In the genomic region with DNA sequence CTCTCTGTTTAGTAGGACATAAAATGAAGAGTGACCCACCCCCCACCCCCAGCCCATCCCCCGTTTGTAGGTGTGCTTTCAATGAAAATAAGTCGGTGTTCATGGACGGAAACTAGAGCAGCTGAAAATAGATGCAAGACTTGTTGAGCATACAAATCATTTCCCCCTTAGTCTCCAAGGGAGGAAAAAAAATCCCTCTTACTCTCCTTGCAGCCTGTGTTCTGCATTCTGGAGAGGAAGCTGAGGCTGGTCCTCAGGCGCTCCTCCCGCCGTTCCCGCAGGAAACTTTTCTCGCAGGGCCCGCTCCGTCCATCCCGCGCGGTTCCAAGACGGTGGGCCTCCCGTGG, we compare ENCODE assay signal across 10 cellular contexts.
DNase-seq lines count a peak whose midpoint lies in the region; ATAC-seq and TF ChIP-seq lines count a peak whose summit lies in the region.
"Had no signal": no experiment of that assay in that cellular context is flagged by ENCODE, and none has a peak within 500 bp of the region (broad histone marks: within the 10 kb centered on the region; RNA-seq: fewer than 3 reads in every experiment).

No MANE protein-coding gene starts in this region.

- H3K36me3 ChIP-seq in mesendoderm (ENCODE audit: control insufficient read depth, insufficient read depth, low read length) (no peaks in the 10 kb centered on the region), urinary bladder (ENCODE audit: insufficient read depth) (no peaks in the 10 kb centered on the region)

- no peak overlapping the region for H3K23ac ChIP-seq in mesendoderm (ENCODE audit: low read length)

- ATAC-seq in activated naive CD8-positive, alpha-beta T cell treated with anti-CD3 and anti-CD28 coated beads, Interleukin-2, amount 10 ng/mL, durations not matched to agents 7 days and 5 days (ENCODE audit: low read depth) = no peak
- no peak for ATAC-seq in activated naive CD8-positive, alpha-beta T cell treated with anti-CD3 and anti-CD28 coated beads, Interleukin-2, amount 50 U/mL, for 24 hours
- no peak for ATAC-seq in HG03196 (IDR thresholded peaks at IDR 0.05; ENCODE audit: unreplicated experiment)
- no peak for ATAC-seq in GM19455 (IDR thresholded peaks at IDR 0.05; ENCODE audit: unreplicated experiment)

- DNase-seq in activated naive CD8-positive, alpha-beta T cell treated with anti-CD3 and anti-CD28 coated beads, Interleukin-2, amount 10 ng/mL, durations not matched to agents 7 days and 5 days = no peak
- DNase-seq in activated naive CD8-positive, alpha-beta T cell treated with anti-CD3 and anti-CD28 coated beads, Interleukin-2, amount 50 U/mL, for 24 hours = no peak
- DNase-seq in chondrocyte (ENCODE audit: low spot score) (no peak), mesendoderm (no peak), GF-D8 (lab: John Stamatoyannopoulos, UW) (no peak)

- H4K8ac ChIP-seq in mesendoderm (ENCODE audit: low read depth, low read length) = no peak overlapping the region

- no peak overlapping the region for H2AK5ac ChIP-seq in mesendoderm (ENCODE audit: low read length)

- peak overlapping the region; percentile 57 for H3K9ac ChIP-seq in mesendoderm (ENCODE audit: low read length)

- H3K4me3 Mint-ChIP-seq in activated naive CD8-positive, alpha-beta T cell treated with anti-CD3 and anti-CD28 coated beads, Interleukin-2, amount 10 ng/mL, durations not matched to agents 7 days and 5 days = peak overlapping the region; percentile 56
- H3K4me3 Mint-ChIP-seq in activated naive CD8-positive, alpha-beta T cell treated with anti-CD3 and anti-CD28 coated beads, Interleukin-2, amount 50 U/mL, for 24 hours = no peak overlapping the region
- H3K4me3 Mint-ChIP-seq in chondrocyte (ENCODE audit: unreplicated experiment) = peak overlapping the region; percentile 68

- TF ChIP-seq CTCF in chondrocyte (IDR thresholded peaks at IDR 0.05) = no peak

- H2BK5ac ChIP-seq in mesendoderm (ENCODE audit: low read length) = no peak overlapping the region

- no peak overlapping the region for H4K5ac ChIP-seq in mesendoderm (ENCODE audit: low read length)

- no peak overlapping the region for H3K18ac ChIP-seq in mesendoderm (ENCODE audit: low read length)

- H3K36me3 Mint-ChIP-seq in activated naive CD8-positive, alpha-beta T cell treated with anti-CD3 and anti-CD28 coated beads, Interleukin-2, amount 10 ng/mL, durations not matched to agents 7 days and 5 days = peaks cover 2% of the 10 kb centered on the region
- peaks cover 3% of the 10 kb centered on the region for H3K36me3 Mint-ChIP-seq in activated naive CD8-positive, alpha-beta T cell treated with anti-CD3 and anti-CD28 coated beads, Interleukin-2, amount 50 U/mL, for 24 hours (ENCODE audit: low read depth)
- H3K36me3 Mint-ChIP-seq in chondrocyte (ENCODE audit: low read depth) = peaks cover 2% of the 10 kb centered on the region

- H3K4me3 ChIP-seq in mesendoderm (ENCODE audit: low read length) (no peak overlapping the region), urinary bladder (ENCODE audit: low read depth, low read length) (peak overlapping the region; percentile 71)

- peak overlapping the region; percentile 63 for H3K4me2 ChIP-seq in mesendoderm (ENCODE audit: low read length)

- H3K27ac ChIP-seq in mesendoderm (ENCODE audit: low read depth, low read length) = no peak overlapping the region
- H3K27ac ChIP-seq in urinary bladder (ENCODE audit: low read depth) = no peak overlapping the region
- H3K27ac ChIP-seq: epithelial cell of prostate had no signal

- no peaks in the 10 kb centered on the region for H3K79me1 ChIP-seq in mesendoderm (ENCODE audit: low read length)

- no peak overlapping the region for H3K4ac ChIP-seq in mesendoderm (ENCODE audit: low read depth, low read length)

- WGBS in mesendoderm (ENCODE audit: extremely low coverage, insufficient coverage, low lambda C conversion rate) = no CpG with 5 or more reads among the region's 15 CpGs
- WGBS in urinary bladder = 1% methylated on average over 15 of the region's 15 CpGs

- H3K4me1 ChIP-seq in mesendoderm (ENCODE audit: control insufficient read depth, low read depth, low read length) = no peaks in the 10 kb centered on the region
- no peaks in the 10 kb centered on the region for H3K4me1 ChIP-seq in urinary bladder (ENCODE audit: insufficient read depth)

- peaks cover 4% of the 10 kb centered on the region for H3K27me3 ChIP-seq in mesendoderm (ENCODE audit: insufficient read depth, low read length, poor library complexity)

- H3K56ac ChIP-seq in mesendoderm (ENCODE audit: low read length) = peak overlapping the region; percentile 78

- H3K27ac Mint-ChIP-seq in activated naive CD8-positive, alpha-beta T cell treated with anti-CD3 and anti-CD28 coated beads, Interleukin-2, amount 10 ng/mL, durations not matched to agents 7 days and 5 days = no peak overlapping the region
- no peak overlapping the region for H3K27ac Mint-ChIP-seq in activated naive CD8-positive, alpha-beta T cell treated with anti-CD3 and anti-CD28 coated beads, Interleukin-2, amount 50 U/mL, for 24 hours
- H3K27ac Mint-ChIP-seq in chondrocyte (ENCODE audit: unreplicated experiment) = no peak overlapping the region
- H3K27ac Mint-ChIP-seq: CD4-positive, CD25-positive, alpha-beta regulatory T cell had no signal

- H3K9me3 Mint-ChIP-seq in activated naive CD8-positive, alpha-beta T cell treated with anti-CD3 and anti-CD28 coated beads, Interleukin-2, amount 10 ng/mL, durations not matched to agents 7 days and 5 days = no peaks in the 10 kb centered on the region
- H3K9me3 Mint-ChIP-seq in activated naive CD8-positive, alpha-beta T cell treated with anti-CD3 and anti-CD28 coated beads, Interleukin-2, amount 50 U/mL, for 24 hours = no peaks in the 10 kb centered on the region
- H3K9me3 Mint-ChIP-seq in chondrocyte (ENCODE audit: low read depth) = no peaks in the 10 kb centered on the region

- POLR2A ChIA-PET in activated naive CD8-positive, alpha-beta T cell treated with anti-CD3 and anti-CD28 coated beads, Interleukin-2, amount 10 ng/mL, durations not matched to agents 7 days and 5 days (lab: Charles Lee) = no interaction called here

- H3K79me2 ChIP-seq in mesendoderm (ENCODE audit: control insufficient read depth, insufficient read depth, low read length) = no peaks in the 10 kb centered on the region

- H3K27me3 Mint-ChIP-seq in activated naive CD8-positive, alpha-beta T cell treated with anti-CD3 and anti-CD28 coated beads, Interleukin-2, amount 10 ng/mL, durations not matched to agents 7 days and 5 days = peaks cover 47% of the 10 kb centered on the region
- peaks cover 54% of the 10 kb centered on the region for H3K27me3 Mint-ChIP-seq in activated naive CD8-positive, alpha-beta T cell treated with anti-CD3 and anti-CD28 coated beads, Interleukin-2, amount 50 U/mL, for 24 hours
- peaks cover 48% of the 10 kb centered on the region for H3K27me3 Mint-ChIP-seq in chondrocyte (ENCODE audit: low read depth)

- H2BK120ac ChIP-seq in mesendoderm (ENCODE audit: low read depth, low read length) = no peak overlapping the region

- no peak overlapping the region for H2BK15ac ChIP-seq in mesendoderm (replicated peaks; ENCODE audit: low read depth)

- H3K4me1 Mint-ChIP-seq in activated naive CD8-positive, alpha-beta T cell treated with anti-CD3 and anti-CD28 coated beads, Interleukin-2, amount 10 ng/mL, durations not matched to agents 7 days and 5 days = peaks cover 7% of the 10 kb centered on the region
- peaks cover 13% of the 10 kb centered on the region for H3K4me1 Mint-ChIP-seq in activated naive CD8-positive, alpha-beta T cell treated with anti-CD3 and anti-CD28 coated beads, Interleukin-2, amount 50 U/mL, for 24 hours
- peaks cover 18% of the 10 kb centered on the region for H3K4me1 Mint-ChIP-seq in chondrocyte (ENCODE audit: low read depth)
